ENCODE assay signal across 23 cellular contexts in the genomic region with DNA sequence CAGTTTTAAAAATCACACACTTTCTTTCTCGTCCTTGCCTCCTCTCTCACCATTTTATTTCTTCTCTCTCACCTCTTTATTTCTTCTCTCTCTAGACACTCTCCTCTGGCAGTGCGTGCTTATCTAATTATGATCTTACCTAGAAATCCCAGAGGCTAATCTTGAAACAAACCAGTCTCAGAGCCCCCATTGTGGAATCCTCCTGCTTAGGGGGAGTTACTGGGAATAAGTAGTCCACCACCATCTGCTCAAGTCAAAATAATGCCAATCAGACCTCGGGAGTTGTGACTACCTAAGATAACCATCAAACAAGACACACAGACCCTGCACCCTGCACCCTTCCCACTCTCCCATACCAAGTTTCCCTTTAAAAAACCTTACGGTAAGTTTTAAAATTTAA.
DNase-seq lines count a peak whose midpoint lies in the region; ATAC-seq and TF ChIP-seq lines count a peak whose summit lies in the region.
"Had no signal": no experiment of that assay in that cellular context is flagged by ENCODE, and none has a peak within 500 bp of the region (broad histone marks: within the 10 kb centered on the region; RNA-seq: fewer than 3 reads in every experiment).

No MANE protein-coding gene starts in this region.

- no peaks in the 10 kb centered on the region for H3F3A ChIP-seq in OCI-LY1 (ENCODE audit: insufficient read depth, low read length)

- DNase-seq in D341Med (ENCODE audit: low spot score) (peak; percentile 52), NCI-H82 (lab: John Stamatoyannopoulos, UW) (peak; percentile 96), WERI-Rb-1 (peak; percentile 49), osteoblast (ENCODE audit: insufficient read length, low spot score, missing footprints) (no peak), NCI-H2196 (lab: John Stamatoyannopoulos, UW; ENCODE audit: unreplicated experiment) (no peak)
- DNase-seq: AML-193; BE2C; C1 segment of cervical spinal cord; CD4-positive, alpha-beta memory T cell; CD4-positive, CD25-positive, alpha-beta regulatory T cell; CD8-positive, alpha-beta memory T cell; COR-L47; DMS 273 treated with DMSO at 0.1 percent for 48 hours; DMS153; DMS53; DMS79 treated with DMSO at 0.1 percent for 48 hours; GF-D8 had no signal

- H2AFZ ChIP-seq in OCI-LY1 (ENCODE audit: low read length) (peak overlapping the region; percentile 32; the same call in 1 of the 2 replicates), osteoblast (ENCODE audit: low read length) (no peak overlapping the region)

- no peak overlapping the region for H3K9ac ChIP-seq in OCI-LY1 (ENCODE audit: low read length)
- H3K9ac ChIP-seq: BLaER1 had no signal

- H3K4me2 ChIP-seq in OCI-LY1 (ENCODE audit: low read length) (no peak overlapping the region), osteoblast (ENCODE audit: insufficient read depth, low read length) (no peak overlapping the region)
- H3K4me2 ChIP-seq: A549, BLaER1 had no signal

- no peaks in the 10 kb centered on the region for H3K36me3 ChIP-seq in OCI-LY1 (ENCODE audit: insufficient read depth, low read length)
- H3K36me3 ChIP-seq in WERI-Rb-1 = no peaks in the 10 kb centered on the region
- H3K36me3 ChIP-seq in osteoblast (ENCODE audit: insufficient read depth, low read length) = no peaks in the 10 kb centered on the region
- H3K36me3 ChIP-seq: BE2C, BLaER1 had no signal

- H4K20me1 ChIP-seq in OCI-LY1 (ENCODE audit: insufficient read depth, low read length) (no peaks in the 10 kb centered on the region), osteoblast (ENCODE audit: insufficient read depth, low read length) (no peaks in the 10 kb centered on the region)
- H4K20me1 ChIP-seq: BLaER1 had no signal

- H3K4me3 ChIP-seq in OCI-LY1 (ENCODE audit: low read depth, low read length, poor library complexity, severe bottlenecking) (no peak overlapping the region), WERI-Rb-1 (ENCODE audit: low read depth, low read length) (no peak overlapping the region), osteoblast (ENCODE audit: insufficient read depth, low read length) (no peak overlapping the region)
- H3K4me3 ChIP-seq: A549, BLaER1 had no signal

- TF ChIP-seq CTCF in OCI-LY1 (IDR thresholded peaks at IDR 0.05; ENCODE audit: low read length) = no peak
- no peak for TF ChIP-seq CTCF in WERI-Rb-1 (IDR thresholded peaks at IDR 0.05; ENCODE audit: low read depth, low read length)
- TF ChIP-seq CTCF in osteoblast (IDR thresholded peaks at IDR 0.05; ENCODE audit: extremely low read depth, low read depth, low read length) = no peak

- H3K9me3 ChIP-seq in OCI-LY1 (ENCODE audit: low read length) (peaks cover 6% of the 10 kb centered on the region; the same call in 1 of the 2 replicates), WERI-Rb-1 (ENCODE audit: severe bottlenecking) (no peaks in the 10 kb centered on the region), osteoblast (ENCODE audit: low read depth, low read length) (no peaks in the 10 kb centered on the region)
- H3K9me3 ChIP-seq: A549, BE2C had no signal

- H3K79me2 ChIP-seq in OCI-LY1 (ENCODE audit: insufficient read depth, low read length) (no peaks in the 10 kb centered on the region), osteoblast (ENCODE audit: insufficient read depth, low read length) (no peaks in the 10 kb centered on the region)

- no peaks in the 10 kb centered on the region for H3K9me2 ChIP-seq in OCI-LY1 (ENCODE audit: low read depth, low read length)

- H3K27ac ChIP-seq in OCI-LY1 (ENCODE audit: low read depth, low read length, poor library complexity, severe bottlenecking) (no peak overlapping the region), WERI-Rb-1 (peak overlapping the region; percentile 35), osteoblast (ENCODE audit: low read depth, low read length) (no peak overlapping the region)
- H3K27ac ChIP-seq: 22Rv1, A549, BLaER1 had no signal

- ATAC-seq in GM18858 (IDR thresholded peaks at IDR 0.05; ENCODE audit: unreplicated experiment) (no peak), GM19463 (IDR thresholded peaks at IDR 0.05; ENCODE audit: unreplicated experiment) (no peak)
- ATAC-seq: A549 had no signal

- peaks cover 33% of the 10 kb centered on the region for H3K4me1 ChIP-seq in OCI-LY1 (ENCODE audit: insufficient read depth, low read length, severe bottlenecking)
- H3K4me1 ChIP-seq in osteoblast (ENCODE audit: insufficient read depth, low read length) = no peaks in the 10 kb centered on the region
- H3K4me1 ChIP-seq: A549, BE2C, BLaER1 had no signal

- H3K27me3 ChIP-seq in OCI-LY1 (ENCODE audit: insufficient read depth, low read length) (no peaks in the 10 kb centered on the region), WERI-Rb-1 (ENCODE audit: insufficient read depth, low read depth, severe bottlenecking) (no peaks in the 10 kb centered on the region), osteoblast (ENCODE audit: insufficient read depth, low read length) (no peaks in the 10 kb centered on the region)
- H3K27me3 ChIP-seq: BE2C, BLaER1 had no signal

Comparison
In these comparisons a context has a peak if more than half of its experiments do, and no peak if none do; other contexts are left out.
1. DNase-seq: peak in D341Med (single experiment), NCI-H82 (single experiment) and WERI-Rb-1 (single experiment); none in osteoblast (single experiment) and NCI-H2196 (single experiment).